In the genomic region with DNA sequence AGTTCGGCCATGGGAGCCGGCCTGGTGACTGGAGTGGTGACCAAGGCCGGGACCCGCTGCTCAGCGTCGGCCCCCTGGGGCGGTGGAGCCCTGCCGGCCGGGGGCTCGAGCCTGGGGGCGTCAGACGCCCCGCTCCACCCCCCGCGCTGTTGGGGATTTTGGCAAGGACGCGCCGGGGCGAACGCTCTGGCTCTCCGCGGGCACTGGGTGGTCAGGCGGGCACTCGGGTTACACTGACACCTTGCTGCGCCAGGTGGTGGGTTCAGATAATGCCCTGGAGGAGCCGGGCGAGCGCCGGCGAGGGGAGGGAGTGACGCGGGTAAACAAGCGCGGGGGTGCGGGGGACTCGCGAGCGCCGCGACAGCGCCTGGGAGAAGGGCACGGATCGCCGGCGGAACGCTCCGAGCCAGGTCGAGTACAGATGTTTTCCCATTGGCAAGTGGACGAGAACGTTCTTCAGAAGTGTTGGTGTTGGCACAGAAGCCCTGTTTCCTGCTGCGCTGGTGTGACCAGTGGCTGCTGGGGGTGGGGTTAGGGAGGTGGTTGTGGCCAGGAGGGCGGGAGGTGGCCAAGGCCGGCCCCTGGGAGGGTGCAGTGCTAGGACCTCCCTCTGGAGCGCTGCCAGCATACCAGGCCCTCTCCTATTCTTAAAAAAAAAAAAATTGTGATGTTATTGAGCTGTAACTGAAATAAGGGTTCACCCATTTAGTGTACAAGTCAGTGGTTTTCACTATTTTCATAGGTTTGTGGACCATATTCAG, we compare ENCODE assay signal across 8 cellular contexts. TPM values are rescaled to one million over a fixed set of nuclear protein-coding genes. Genes with fewer than 3 reads are reported as not detected.
DNase-seq lines count a peak whose midpoint lies in the region.

No MANE protein-coding gene starts in this region.

- H3K9me3 Mint-ChIP-seq in activated naive CD4-positive, alpha-beta T cell treated with anti-CD3 and anti-CD28 coated beads, Interleukin-2, amount 50 U/mL, for 24 hours, result no peaks in the 10 kb centered on the region

- DNase-seq in ELF-1 (ENCODE audit: low read depth, low spot score) (peak; percentile 86), GM23248 (peak; percentile 98), LHCN-M2 (ENCODE audit: low read depth) (peak; percentile 91), SK-N-DZ (ENCODE audit: low spot score) (peak; percentile 82), glomerular endothelial cell (ENCODE audit: extremely low read depth, low read depth, low spot score) (peak; percentile 52), occipital lobe (lab: John Stamatoyannopoulos, UW) (peak; percentile 86)

- H3K27me3 ChIP-seq in GM23248 (replicated peaks; ENCODE audit: insufficient read depth), result no peaks in the 10 kb centered on the region

- peak overlapping the region; percentile 97 for H3K9ac ChIP-seq in GM23248

- peaks cover 15% of the 10 kb centered on the region for H3K36me3 ChIP-seq in GM23248 (ENCODE audit: low read depth)

- 0% methylated on average over 33 to 49 of the region's 54 CpGs for WGBS in GM23248 (ENCODE audit: low coverage in 1 of 2, low lambda C conversion rate in 2 of 2, missing lambda C conversion rate in 2 of 2), 2 experiments

- no peak overlapping the region for H2AFZ ChIP-seq in GM23248

- peak overlapping the region; percentile 93 for H3K4me3 Mint-ChIP-seq in activated naive CD4-positive, alpha-beta T cell treated with anti-CD3 and anti-CD28 coated beads, Interleukin-2, amount 50 U/mL, for 24 hours

- H3K36me3 Mint-ChIP-seq in activated naive CD4-positive, alpha-beta T cell treated with anti-CD3 and anti-CD28 coated beads, Interleukin-2, amount 50 U/mL, for 24 hours, result peaks cover 5% of the 10 kb centered on the region

- no peaks in the 10 kb centered on the region for H3K9me2 ChIP-seq in GM23248 (ENCODE audit: insufficient read depth)

- peak overlapping the region; percentile 78 for H3K4me3 ChIP-seq in GM23248

- peak overlapping the region; percentile 77 for H3K4me2 ChIP-seq in GM23248 (ENCODE audit: unreplicated experiment)

- in situ Hi-C loops in GM23248 (cut with MboI), result no loop called here

- H3F3A ChIP-seq in GM23248 (ENCODE audit: insufficient read depth), result no peaks in the 10 kb centered on the region; the same call in 1 of the 2 replicates

- H4K20me1 ChIP-seq in GM23248 (ENCODE audit: insufficient read depth), result peaks cover 11% of the 10 kb centered on the region; the same call in 1 of the 2 replicates

- peak overlapping the region; percentile 88 for H3K27ac Mint-ChIP-seq in activated naive CD4-positive, alpha-beta T cell treated with anti-CD3 and anti-CD28 coated beads, Interleukin-2, amount 50 U/mL, for 24 hours

- no peaks in the 10 kb centered on the region for H3K27me3 Mint-ChIP-seq in activated naive CD4-positive, alpha-beta T cell treated with anti-CD3 and anti-CD28 coated beads, Interleukin-2, amount 50 U/mL, for 24 hours

- H3K27ac ChIP-seq in GM23248 (peak overlapping the region; percentile 91), temporal lobe (ENCODE audit: low read depth, low read length) (peak overlapping the region; percentile 100)

- peaks cover 33% of the 10 kb centered on the region for H3K4me1 ChIP-seq in GM23248 (ENCODE audit: insufficient read depth)

- peaks cover 39% of the 10 kb centered on the region for H3K79me2 ChIP-seq in GM23248 (ENCODE audit: insufficient read depth)

- H3K9me3 ChIP-seq in GM23248 (ENCODE audit: low read depth), result no peaks in the 10 kb centered on the region

- H3K4me1 Mint-ChIP-seq in activated naive CD4-positive, alpha-beta T cell treated with anti-CD3 and anti-CD28 coated beads, Interleukin-2, amount 50 U/mL, for 24 hours, result peaks cover 52% of the 10 kb centered on the region

RNA-seq across cellular contexts. Expression of gene SQSTM1, which starts 0.8 kb away (rescaled TPM):
- 211 and 228 TPM in 2 replicates for total RNA-seq in GM23248 (2014; rRNA removed; shearing (Covaris generic))
- 265 and 310 TPM in 2 replicates for polyA plus RNA-seq in GM23248 (2016; fragmentation: Nextera tagmentation; extraction: Ambion mirVana)
- total RNA-seq in LHCN-M2 (2014; rRNA removed) (387 and 548 TPM in 2 replicates), glomerular endothelial cell (632 and 783 TPM in 2 replicates), occipital lobe (53.5 TPM), temporal lobe (45.7 TPM)
- 748 TPM for polyA plus RNA-seq in LHCN-M2 (2012)
- polyA plus RNA-seq in SK-N-DZ (2014; cell fraction: cytosol; rRNA removed), result 48.1 and 55.0 TPM in 2 replicates
- 63.1 and 73.0 TPM in 2 replicates for polyA plus RNA-seq in SK-N-DZ (2014; cell fraction: nucleus; rRNA removed)

RNA-seq across cellular contexts. Expression of gene MGAT4B, which starts 14.8 kb away (rescaled TPM):
- 139 and 143 TPM in 2 replicates for total RNA-seq in GM23248 (2014; rRNA removed; shearing (Covaris generic))
- 28.0 and 28.9 TPM in 2 replicates for polyA plus RNA-seq in GM23248 (2016; fragmentation: Nextera tagmentation; extraction: Ambion mirVana)
- total RNA-seq in LHCN-M2 (2014; rRNA removed) (150 and 157 TPM in 2 replicates), glomerular endothelial cell (354 and 372 TPM in 2 replicates), occipital lobe (47.4 TPM), temporal lobe (70.3 TPM)
- 184 TPM for polyA plus RNA-seq in LHCN-M2 (2012)
- polyA plus RNA-seq in SK-N-DZ (2014; cell fraction: cytosol; rRNA removed), result 112 and 113 TPM in 2 replicates
- 255 and 338 TPM in 2 replicates for polyA plus RNA-seq in SK-N-DZ (2014; cell fraction: nucleus; rRNA removed)

RNA-seq across cellular contexts. Expression of gene LTC4S, which starts 27.7 kb away (rescaled TPM):
- 3.7 and 6.6 TPM in 2 replicates for total RNA-seq in GM23248 (2014; rRNA removed; shearing (Covaris generic))
- 1.6 and 2.0 TPM in 2 replicates for polyA plus RNA-seq in GM23248 (2016; fragmentation: Nextera tagmentation; extraction: Ambion mirVana)
- not detected in 2 replicates for total RNA-seq in LHCN-M2 (2014; rRNA removed)
- polyA plus RNA-seq in LHCN-M2 (2012), result 0.53 TPM
- polyA plus RNA-seq in SK-N-DZ (2014; cell fraction: cytosol; rRNA removed), result not detected in 2 replicates
- polyA plus RNA-seq in SK-N-DZ (2014; cell fraction: nucleus; rRNA removed), result 4.2 and 9.1 TPM in 2 replicates
- not detected in 2 replicates for total RNA-seq in glomerular endothelial cell
- total RNA-seq in occipital lobe, result 1.7 TPM
- 0.74 TPM for total RNA-seq in temporal lobe

RNA-seq across cellular contexts. Expression of gene MRNIP, which starts 37.1 kb away (rescaled TPM):
- total RNA-seq in GM23248 (2014; rRNA removed; shearing (Covaris generic)), result 17.3 and 23.0 TPM in 2 replicates
- 13.3 and 14.1 TPM in 2 replicates for polyA plus RNA-seq in GM23248 (2016; fragmentation: Nextera tagmentation; extraction: Ambion mirVana)
- total RNA-seq in LHCN-M2 (2014; rRNA removed) (12.5 and 15.3 TPM in 2 replicates), glomerular endothelial cell (17.8 and 26.3 TPM in 2 replicates), occipital lobe (26.7 TPM), temporal lobe (33.9 TPM)
- 10.8 TPM for polyA plus RNA-seq in LHCN-M2 (2012)
- polyA plus RNA-seq in SK-N-DZ (2014; cell fraction: cytosol; rRNA removed), result 60.7 and 72.9 TPM in 2 replicates
- 207 and 213 TPM in 2 replicates for polyA plus RNA-seq in SK-N-DZ (2014; cell fraction: nucleus; rRNA removed)

Comparison
In these comparisons a context has a peak if more than half of its experiments do, and no peak if none do; other contexts are left out.
1. Peak in every context shown above with its lines: DNase-seq, H3K4me3 ChIP-seq and H3K27ac ChIP-seq.